In genomic region chr12:75765170-75766059, GRCh38 we compare ENCODE assay signal across 2 cellular contexts.
TF ChIP-seq lines count a peak whose summit lies in the region.

No MANE protein-coding gene starts in this region.

TF ChIP-seq in HCT116, 20 proteins besides CTCF, POLR2A, EP300 and RAD21:
- TF ChIP-seq, protein P1, sequence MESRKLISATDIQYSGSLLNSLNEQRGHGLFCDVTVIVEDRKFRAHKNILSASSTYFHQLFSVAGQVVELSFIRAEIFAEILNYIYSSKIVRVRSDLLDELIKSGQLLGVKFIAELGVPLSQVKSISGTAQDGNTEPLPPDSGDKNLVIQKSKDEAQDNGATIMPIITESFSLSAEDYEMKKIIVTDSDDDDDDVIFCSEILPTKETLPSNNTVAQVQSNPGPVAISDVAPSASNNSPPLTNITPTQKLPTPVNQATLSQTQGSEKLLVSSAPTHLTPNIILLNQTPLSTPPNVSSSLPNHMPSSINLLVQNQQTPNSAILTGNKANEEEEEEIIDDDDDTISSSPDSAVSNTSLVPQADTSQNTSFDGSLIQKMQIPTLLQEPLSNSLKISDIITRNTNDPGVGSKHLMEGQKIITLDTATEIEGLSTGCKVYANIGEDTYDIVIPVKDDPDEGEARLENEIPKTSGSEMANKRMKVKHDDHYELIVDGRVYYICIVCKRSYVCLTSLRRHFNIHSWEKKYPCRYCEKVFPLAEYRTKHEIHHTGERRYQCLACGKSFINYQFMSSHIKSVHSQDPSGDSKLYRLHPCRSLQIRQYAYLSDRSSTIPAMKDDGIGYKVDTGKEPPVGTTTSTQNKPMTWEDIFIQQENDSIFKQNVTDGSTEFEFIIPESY (IDR thresholded peaks at IDR 0.05; ENCODE audit: extremely low read depth, insufficient replicate concordance, low read length) = no peak
- TF ChIP-seq YY1 (IDR thresholded peaks at IDR 0.05; ENCODE audit: extremely low read depth, insufficient replicate concordance, low read depth, low read length) (no peak), SP1 (IDR thresholded peaks at IDR 0.05; ENCODE audit: low read depth) (0 out of 2 replicates have a peak, but pooled peaks have one; percentile 12), SRF (IDR thresholded peaks at IDR 0.05; ENCODE audit: low read depth) (no peak)

TF ChIP-seq in neural cell, 6 proteins besides CTCF, POLR2A, EP300 and RAD21 (continued from another document):
- TF ChIP-seq REST (IDR thresholded peaks at IDR 0.05; ENCODE audit: borderline replicate concordance) (no peak), TAF1 (IDR thresholded peaks at IDR 0.05; ENCODE audit: low read depth) (no peak), POLR2AphosphoS5 (IDR thresholded peaks at IDR 0.05) (no peak), EZH2 (IDR thresholded peaks at IDR 0.05; ENCODE audit: borderline replicate concordance, insufficient read depth, low read length, poor library complexity, severe bottlenecking) (no peak)
